In the genomic region with DNA sequence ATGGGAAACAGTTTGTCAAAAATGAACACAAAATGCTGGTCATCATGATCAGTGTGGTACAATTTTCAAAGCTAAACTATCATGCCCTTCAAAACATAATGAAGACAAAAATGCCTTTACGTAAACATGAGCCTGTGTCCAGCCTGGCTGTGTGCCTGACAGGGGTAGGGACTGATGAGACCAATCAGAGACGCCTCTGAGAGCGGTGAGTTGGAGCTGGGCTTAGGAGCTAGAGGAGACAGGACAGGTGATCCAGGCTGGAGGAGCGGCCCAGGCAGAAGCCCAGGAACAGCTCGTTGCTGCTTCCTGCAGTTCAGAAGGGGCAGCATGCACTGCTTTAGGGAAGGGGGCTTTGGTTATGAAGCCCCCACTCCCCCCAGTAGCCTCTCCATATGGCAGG, we compare ENCODE assay signal across 13 cellular contexts.
DNase-seq lines count a peak whose midpoint lies in the region; ATAC-seq and TF ChIP-seq lines count a peak whose summit lies in the region.
"Had no signal": no experiment of that assay in that cellular context is flagged by ENCODE, and none has a peak within 500 bp of the region (broad histone marks: within the 10 kb centered on the region; RNA-seq: fewer than 3 reads in every experiment).

No MANE protein-coding gene starts in this region.

- ATAC-seq in gastroesophageal sphincter (peak; percentile 57), GM21381 (IDR thresholded peaks at IDR 0.05; ENCODE audit: unreplicated experiment) (no peak)

- intact Hi-C loops in tibial artery (cut with DNase I; ENCODE audit: low total_unique reads) (no loop called here), transverse colon (cut with DNase I; ENCODE audit: low total_unique reads) (no loop called here)

- H3K4me1 ChIP-seq in gastroesophageal sphincter (peaks cover 0 to 48% (median 19%) of the 10 kb centered on the region in 3 donors), tibial artery (peaks cover 0 to 73% (median 25%) of the 10 kb centered on the region in 4 donors), transverse colon (peaks cover 11 to 14% (median 13%) of the 10 kb centered on the region in 4 donors)

- DNase-seq in G401 (ENCODE audit: low spot score) = peak; percentile 71
- DNase-seq in cerebellum (ENCODE audit: low spot score) = peak; percentile 48
- DNase-seq in tibial artery = no peak
- no peak for DNase-seq in transverse colon
- DNase-seq in activated T-cell treated with anti-CD3 and anti-CD28 coated beads, Interleukin-2, amount 50 U/mL, for 1 hour = no peak
- DNase-seq: 8988T; AML-193; Calu3; CD4-positive, alpha-beta T cell; DMS 273 treated with DMSO at 0.1 percent for 48 hours; DMS79 had no signal

- H3K4me3 ChIP-seq in gastroesophageal sphincter (no peak overlapping the region), tibial artery (no peak overlapping the region), transverse colon (no peak overlapping the region)

- H3K36me3 ChIP-seq in gastroesophageal sphincter = peaks cover 0 to 70% of the 10 kb centered on the region in 2 donors
- H3K36me3 ChIP-seq in tibial artery = peaks cover 44 to 73% (median 69%) of the 10 kb centered on the region in 3 donors
- peaks cover 0 to 18% (median 5%) of the 10 kb centered on the region in 4 donors for H3K36me3 ChIP-seq in transverse colon

- in situ Hi-C loops in G401 (cut with HindIII; ENCODE audit: low sequenced_read_pairs) (loop anchor here (10.0 kb wide), 1 partner anchor 115 kb away; no protein-coding TSS in a partner anchor), transverse colon (cut with MboI; ENCODE audit: low pct_ligation_motif_present in 1 of 4, low pct_unique_long_range_greater_than_20kb in 1 of 4, low sequenced_read_pairs in 3 of 4) (loop anchor here in 3 of 4 donors (5.0 to 10.0 kb wide), 2 partner anchors 105 to 107 kb away; no protein-coding TSS in a partner anchor)

- H3K9me3 ChIP-seq in gastroesophageal sphincter (no peaks in the 10 kb centered on the region), tibial artery (no peaks in the 10 kb centered on the region), transverse colon (no peaks in the 10 kb centered on the region)

- TF ChIP-seq EP300 in gastroesophageal sphincter (IDR thresholded peaks at IDR 0.05) = no peak
- no peak for TF ChIP-seq EP300 in transverse colon (IDR thresholded peaks at IDR 0.05; ENCODE audit: low read depth)

- TF ChIP-seq CTCF in gastroesophageal sphincter (IDR thresholded peaks at IDR 0.05) = no peak
- no peak for TF ChIP-seq CTCF in tibial artery (IDR thresholded peaks at IDR 0.05)
- TF ChIP-seq CTCF in transverse colon (IDR thresholded peaks at IDR 0.05) = no peak

- H3K27me3 ChIP-seq in gastroesophageal sphincter (no peaks in the 10 kb centered on the region), tibial artery (no peaks in the 10 kb centered on the region), transverse colon (no peaks in the 10 kb centered on the region)

- TF ChIP-seq POLR2A in gastroesophageal sphincter (IDR thresholded peaks at IDR 0.05) (no peak), transverse colon (IDR thresholded peaks at IDR 0.05) (no peak)

- WGBS in gastroesophageal sphincter (ENCODE audit: low coverage in 1 of 2), 2 donors = 40% methylated on average over 2 of the region's 5 CpGs; no CpG with 5 or more reads in 1 of the 2 donors
- 73 to 80% methylated on average over 1 to 5 of the region's 5 CpGs for WGBS in transverse colon (ENCODE audit: low coverage in 1 of 2), 2 donors

- H3K27ac ChIP-seq in gastroesophageal sphincter (peak overlapping the region in 3 of 4 donors; percentile 61 to 83 (median 71)), tibial artery (peak overlapping the region; percentile 100), transverse colon (no peak overlapping the region)

Comparison
In these comparisons a context has a peak if more than half of its experiments do, and no peak if none do; other contexts are left out.
1. DNase-seq: peak in G401 (single experiment) and cerebellum (single experiment); none in tibial artery (0 of 2), transverse colon (single experiment) and activated T-cell treated with anti-CD3 and anti-CD28 coated beads, Interleukin-2, amount 50 U/mL, for 1 hour (single experiment).
2. H3K27ac ChIP-seq: peak in gastroesophageal sphincter (3 of 4) and tibial artery (2 of 2); none in transverse colon (0 of 4).